15 cellular contexts compared by ENCODE assay signal in genomic region chr7:51263631-51264484, GRCh38. TPM values are rescaled to one million over a fixed set of nuclear protein-coding genes. Genes with fewer than 3 reads are reported as not detected.
DNase-seq lines count a peak whose midpoint lies in the region; ATAC-seq lines count a peak whose summit lies in the region.
"Had no signal": no experiment of that assay in that cellular context is flagged by ENCODE, and none has a peak within 500 bp of the region (broad histone marks: within the 10 kb centered on the region; RNA-seq: fewer than 3 reads in every experiment).

No MANE protein-coding gene starts in this region.

- peak overlapping the region in 1 of 2 donors; percentile 54 for H3K9ac ChIP-seq in mucosa of rectum (ENCODE audit: low read depth in 1 of 2, low read length in 2 of 2)

- peak; percentile 75 for DNase-seq in COLO668 (lab: John Stamatoyannopoulos, UW; ENCODE audit: unreplicated experiment)
- DNase-seq in NCI-H2196 treated with DMSO at 0.1 percent for 48 hours (lab: John Stamatoyannopoulos, UW; ENCODE audit: unreplicated experiment) = peak; percentile 29
- no peak for DNase-seq in activated T-helper 1 cell treated with anti-CD3 and anti-CD28 coated beads, Interleukin-12 subunit alpha, Interleukin-12 subunit beta, Interleukin-2, Interleukin-4 antibody, amounts not matched to agents 30 ng/mL and 10 ng/mL and 1 ng/mL, durations not matched to agents 14 hours and 24 hours and 36 hours (ENCODE audit: low spot score)
- DNase-seq in hepatic stellate cell (ENCODE audit: low spot score) = no peak
- DNase-seq: activated CD8-positive, alpha-beta T cell treated with anti-CD3 and anti-CD28 coated beads for 36 hours; activated naive CD4-positive, alpha-beta T cell treated with anti-CD3 and anti-CD28 coated beads, Interleukin-2, amount 10 ng/mL, durations not matched to agents 7 days and 5 days; EL; MV-4-11; tibial artery had no signal

- H3K27ac Mint-ChIP-seq in activated T-helper 1 cell treated with anti-CD3 and anti-CD28 coated beads, Interleukin-12 subunit alpha, Interleukin-12 subunit beta, Interleukin-2, Interleukin-4 antibody, amounts not matched to agents 30 ng/mL and 10 ng/mL and 1 ng/mL, durations not matched to agents 14 hours and 24 hours and 36 hours = no peak overlapping the region
- no peak overlapping the region for H3K27ac Mint-ChIP-seq in stimulated activated memory B cell treated with anti-CD40 and anti-IgM and Interleukin-4, amounts not matched to agents 10 μg/mL and 1 μg/mL and 100 μg/mL, for 72 hours
- H3K27ac Mint-ChIP-seq: activated CD8-positive, alpha-beta T cell treated with anti-CD3 and anti-CD28 coated beads for 36 hours; activated naive CD4-positive, alpha-beta T cell treated with anti-CD3 and anti-CD28 coated beads, Interleukin-2, amount 10 ng/mL, durations not matched to agents 7 days and 5 days; memory B cell had no signal

- H3K4me3 Mint-ChIP-seq in activated T-helper 1 cell treated with anti-CD3 and anti-CD28 coated beads, Interleukin-12 subunit alpha, Interleukin-12 subunit beta, Interleukin-2, Interleukin-4 antibody, amounts not matched to agents 30 ng/mL and 10 ng/mL and 1 ng/mL, durations not matched to agents 14 hours and 24 hours and 36 hours = no peak overlapping the region
- H3K4me3 Mint-ChIP-seq in stimulated activated memory B cell treated with anti-CD40 and anti-IgM and Interleukin-4, amounts not matched to agents 10 μg/mL and 1 μg/mL and 100 μg/mL, for 72 hours = no peak overlapping the region
- H3K4me3 Mint-ChIP-seq: activated CD8-positive, alpha-beta T cell treated with anti-CD3 and anti-CD28 coated beads for 36 hours; activated naive CD4-positive, alpha-beta T cell treated with anti-CD3 and anti-CD28 coated beads, Interleukin-2, amount 10 ng/mL, durations not matched to agents 7 days and 5 days; memory B cell had no signal

- no peaks in the 10 kb centered on the region for H3K4me1 Mint-ChIP-seq in activated T-helper 1 cell treated with anti-CD3 and anti-CD28 coated beads, Interleukin-12 subunit alpha, Interleukin-12 subunit beta, Interleukin-2, Interleukin-4 antibody, amounts not matched to agents 30 ng/mL and 10 ng/mL and 1 ng/mL, durations not matched to agents 14 hours and 24 hours and 36 hours (ENCODE audit: low read depth)
- no peaks in the 10 kb centered on the region for H3K4me1 Mint-ChIP-seq in stimulated activated memory B cell treated with anti-CD40 and anti-IgM and Interleukin-4, amounts not matched to agents 10 μg/mL and 1 μg/mL and 100 μg/mL, for 72 hours
- H3K4me1 Mint-ChIP-seq: activated naive CD4-positive, alpha-beta T cell treated with anti-CD3 and anti-CD28 coated beads, Interleukin-2, amount 10 ng/mL, durations not matched to agents 7 days and 5 days; memory B cell had no signal

- intact Hi-C loops in activated T-helper 1 cell treated with anti-CD3 and anti-CD28 coated beads, Interleukin-12 subunit alpha, Interleukin-12 subunit beta, Interleukin-2, Interleukin-4 antibody, amounts not matched to agents 30 ng/mL and 10 ng/mL and 1 ng/mL, durations not matched to agents 14 hours and 24 hours and 36 hours (cut with micrococcal nuclease) = no loop called here

- no peaks in the 10 kb centered on the region for H3K9me3 ChIP-seq in mucosa of rectum (ENCODE audit: control insufficient read depth in 2 of 2, low read length in 2 of 2)
- H3K9me3 ChIP-seq: tibial artery had no signal

- no peaks in the 10 kb centered on the region for H3K9me3 Mint-ChIP-seq in activated T-helper 1 cell treated with anti-CD3 and anti-CD28 coated beads, Interleukin-12 subunit alpha, Interleukin-12 subunit beta, Interleukin-2, Interleukin-4 antibody, amounts not matched to agents 30 ng/mL and 10 ng/mL and 1 ng/mL, durations not matched to agents 14 hours and 24 hours and 36 hours
- no peaks in the 10 kb centered on the region for H3K9me3 Mint-ChIP-seq in stimulated activated memory B cell treated with anti-CD40 and anti-IgM and Interleukin-4, amounts not matched to agents 10 μg/mL and 1 μg/mL and 100 μg/mL, for 72 hours
- H3K9me3 Mint-ChIP-seq: activated CD8-positive, alpha-beta T cell treated with anti-CD3 and anti-CD28 coated beads for 36 hours; activated naive CD4-positive, alpha-beta T cell treated with anti-CD3 and anti-CD28 coated beads, Interleukin-2, amount 10 ng/mL, durations not matched to agents 7 days and 5 days; memory B cell had no signal

- H3K4me3 ChIP-seq in mucosa of rectum (ENCODE audit: low read length in 2 of 2) = peak overlapping the region; percentile 54 to 61
- H3K4me3 ChIP-seq: tibial artery had no signal

- peak; percentile 85 for ATAC-seq in esophagus mucosa
- ATAC-seq in GM21737 (IDR thresholded peaks at IDR 0.05; ENCODE audit: unreplicated experiment) = no peak
- ATAC-seq in stimulated activated memory B cell treated with anti-CD40 and anti-IgM and Interleukin-4, amounts not matched to agents 10 μg/mL and 1 μg/mL and 100 μg/mL, for 72 hours = no peak
- ATAC-seq: activated CD8-positive, alpha-beta T cell treated with anti-CD3 and anti-CD28 coated beads for 36 hours had no signal

- peaks cover 36 to 52% of the 10 kb centered on the region in 2 donors for H3K4me1 ChIP-seq in mucosa of rectum (ENCODE audit: control insufficient read depth in 2 of 2, insufficient read depth in 2 of 2, low read length in 2 of 2)

- H3K27ac ChIP-seq in mucosa of rectum (ENCODE audit: low read depth in 2 of 2, low read length in 2 of 2) = peak overlapping the region; percentile 84 to 91
- H3K27ac ChIP-seq: tibial artery had no signal

- H3K36me3 ChIP-seq in mucosa of rectum (ENCODE audit: control insufficient read depth in 2 of 2, insufficient read depth in 2 of 2, low read length in 2 of 2) = no peaks in the 10 kb centered on the region
- H3K36me3 ChIP-seq: tibial artery had no signal

- peaks cover under 1% of the 10 kb centered on the region for H3K27me3 Mint-ChIP-seq in activated T-helper 1 cell treated with anti-CD3 and anti-CD28 coated beads, Interleukin-12 subunit alpha, Interleukin-12 subunit beta, Interleukin-2, Interleukin-4 antibody, amounts not matched to agents 30 ng/mL and 10 ng/mL and 1 ng/mL, durations not matched to agents 14 hours and 24 hours and 36 hours (ENCODE audit: insufficient read depth)
- no peaks in the 10 kb centered on the region for H3K27me3 Mint-ChIP-seq in stimulated activated memory B cell treated with anti-CD40 and anti-IgM and Interleukin-4, amounts not matched to agents 10 μg/mL and 1 μg/mL and 100 μg/mL, for 72 hours
- H3K27me3 Mint-ChIP-seq: activated naive CD4-positive, alpha-beta T cell treated with anti-CD3 and anti-CD28 coated beads, Interleukin-2, amount 10 ng/mL, durations not matched to agents 7 days and 5 days had no signal

- no peaks in the 10 kb centered on the region for H3K36me3 Mint-ChIP-seq in activated T-helper 1 cell treated with anti-CD3 and anti-CD28 coated beads, Interleukin-12 subunit alpha, Interleukin-12 subunit beta, Interleukin-2, Interleukin-4 antibody, amounts not matched to agents 30 ng/mL and 10 ng/mL and 1 ng/mL, durations not matched to agents 14 hours and 24 hours and 36 hours (ENCODE audit: low read depth)
- H3K36me3 Mint-ChIP-seq in stimulated activated memory B cell treated with anti-CD40 and anti-IgM and Interleukin-4, amounts not matched to agents 10 μg/mL and 1 μg/mL and 100 μg/mL, for 72 hours = no peaks in the 10 kb centered on the region
- H3K36me3 Mint-ChIP-seq: activated naive CD4-positive, alpha-beta T cell treated with anti-CD3 and anti-CD28 coated beads, Interleukin-2, amount 10 ng/mL, durations not matched to agents 7 days and 5 days; memory B cell had no signal

- H3K27me3 ChIP-seq in mucosa of rectum (ENCODE audit: control insufficient read depth in 2 of 2, insufficient read depth in 2 of 2, low read length in 2 of 2) = no peaks in the 10 kb centered on the region

RNA-seq across cellular contexts. Expression of gene COBL, which starts 52.8 kb away (rescaled TPM):
- 10.4 TPM for total RNA-seq in esophagus mucosa
- not detected in 2 replicates for total RNA-seq in activated T-helper 1 cell treated with anti-CD3 and anti-CD28 coated beads, Interleukin-12 subunit alpha, Interleukin-12 subunit beta, Interleukin-2, Interleukin-4 antibody, amounts not matched to agents 30 ng/mL and 10 ng/mL and 1 ng/mL, durations not matched to agents 14 hours and 24 hours and 36 hours
- total RNA-seq: activated CD8-positive, alpha-beta T cell treated with anti-CD3 and anti-CD28 coated beads for 36 hours; fibroblast of villous mesenchyme had no signal

Comparison
In these comparisons a context has a peak if more than half of its experiments do, and no peak if none do; other contexts are left out.
1. DNase-seq: peak in COLO668 (single experiment) and NCI-H2196 treated with DMSO at 0.1 percent for 48 hours (single experiment); none in activated T-helper 1 cell treated with anti-CD3 and anti-CD28 coated beads, Interleukin-12 subunit alpha, Interleukin-12 subunit beta, Interleukin-2, Interleukin-4 antibody, amounts not matched to agents 30 ng/mL and 10 ng/mL and 1 ng/mL, durations not matched to agents 14 hours and 24 hours and 36 hours (single experiment) and hepatic stellate cell (single experiment).
2. RNA of gene COBL, which starts 52.8 kb away (total RNA-seq): 10.4 TPM in esophagus mucosa (single experiment); not detected in activated T-helper 1 cell treated with anti-CD3 and anti-CD28 coated beads, Interleukin-12 subunit alpha, Interleukin-12 subunit beta, Interleukin-2, Interleukin-4 antibody, amounts not matched to agents 30 ng/mL and 10 ng/mL and 1 ng/mL, durations not matched to agents 14 hours and 24 hours and 36 hours; every median in the first group is over 10 times any median in the second.